21 cellular contexts compared by ENCODE assay signal in the genomic region with DNA sequence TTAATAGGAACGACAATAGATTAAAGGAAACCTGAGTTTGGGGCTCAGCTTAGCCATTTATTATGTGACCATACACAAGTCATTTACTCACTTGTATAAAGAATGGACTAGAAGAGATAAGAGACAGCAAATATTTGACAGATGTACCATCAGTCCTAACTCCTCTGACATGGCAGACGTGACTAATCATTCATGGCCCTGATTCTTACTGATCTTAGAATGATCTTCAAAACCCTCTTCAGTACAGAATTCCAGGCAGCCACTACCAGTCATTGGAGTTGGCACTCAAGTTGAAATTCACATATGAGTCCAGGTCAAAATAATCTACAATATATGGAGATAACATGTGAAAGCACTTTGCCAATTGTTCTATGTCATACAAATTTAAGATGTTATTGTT. TPM values are rescaled to one million over a fixed set of nuclear protein-coding genes. Genes with fewer than 3 reads are reported as not detected.
DNase-seq lines count a peak whose midpoint lies in the region; ATAC-seq, FAIRE-seq and TF ChIP-seq lines count a peak whose summit lies in the region.
"Had no signal": no experiment of that assay in that cellular context is flagged by ENCODE, and none has a peak within 500 bp of the region (broad histone marks: within the 10 kb centered on the region; RNA-seq: fewer than 3 reads in every experiment).

No MANE protein-coding gene starts in this region.

- no peak for DNase-seq in D721Med (ENCODE audit: insufficient read length, low spot score)
- peak; percentile 9 for DNase-seq in NCI-H69 (lab: John Stamatoyannopoulos, UW)
- no peak for DNase-seq in K562 (ENCODE audit: extremely low read depth in 1 of 4, low spot score in 3 of 4)
- peak; percentile 58 to 82 for DNase-seq in trophoblast cell
- DNase-seq in UCSD-AML1 (lab: John Stamatoyannopoulos, UW; ENCODE audit: unreplicated experiment) = no peak
- no peak for DNase-seq in Ammon's horn (ENCODE audit: low spot score)
- no peak for DNase-seq in right cardiac atrium
- DNase-seq in dermis blood vessel endothelial cell = no peak
- DNase-seq: 8988T; ACHN; CD4-positive, alpha-beta T cell; CD8-positive, alpha-beta memory T cell; COR-L47; DMS79 treated with DMSO at 0.1 percent for 48 hours; GF-D8 had no signal

- H3K14ac ChIP-seq in trophoblast cell (ENCODE audit: low read length) = no peak overlapping the region

- no peak overlapping the region for H2AFZ ChIP-seq in K562 (ENCODE audit: low read depth, low read length)
- no peak overlapping the region for H2AFZ ChIP-seq in trophoblast cell (ENCODE audit: insufficient read depth, low read length, poor library complexity)

- H3K27ac ChIP-seq in K562 (ENCODE audit: extremely low read depth, low read depth, low read length) = no peak overlapping the region
- H3K27ac ChIP-seq in trophoblast cell (ENCODE audit: low read depth, low read length) = no peak overlapping the region
- no peak overlapping the region for H3K27ac ChIP-seq in right cardiac atrium (ENCODE audit: low read length)
- H3K27ac ChIP-seq: BLaER1 treated with 17β-estradiol and CSF1 and Interleukin-3, amounts not matched to agents 10 nM and 100 nM; C4-2B had no signal

- FAIRE-seq in D721Med (lab: Jason Lieb, UNC) = peak; percentile 87
- FAIRE-seq in K562 (lab: Jason Lieb, UNC) = no peak
- FAIRE-seq: A204.1, G401.6, GM12891, GM19239 had no signal

- H3K79me1 ChIP-seq in trophoblast cell (ENCODE audit: low read length) = peaks cover 1% of the 10 kb centered on the region

- POLR2A ChIA-PET in K562 (lab: Yijun Ruan, JAX) = interaction anchor here (1.7 kb wide), 1 partner anchor 20 kb away, joined by 8 read pairs; the partner anchor contains the start of gene POU2F1

- H4K8ac ChIP-seq in trophoblast cell (ENCODE audit: low read depth, low read length) = no peak overlapping the region

- H4K12ac ChIP-seq in trophoblast cell (ENCODE audit: low read depth, low read length) = no peak overlapping the region

- no peak for TF ChIP-seq CTCF in D721Med (IDR thresholded peaks at IDR 0.05; ENCODE audit: insufficient read depth, missing control alignments)
- TF ChIP-seq CTCF in K562 (IDR thresholded peaks at IDR 0.05 in 2 of 3, conservative IDR thresholded peaks at IDR 0.05 in 1 of 3; ENCODE audit: insufficient read depth in 2 of 3, low read depth in 1 of 3, low read length in 3 of 3) = no peak

- no peak for TF ChIP-seq POLR2A in K562 (conservative IDR thresholded peaks at IDR 0.05)

- H4K20me1 ChIP-seq in K562 (replicated peaks; ENCODE audit: control insufficient read depth, insufficient read depth, low read length) = no peaks in the 10 kb centered on the region
- H4K20me1 ChIP-seq: BLaER1 treated with 17β-estradiol and CSF1 and Interleukin-3, amounts not matched to agents 10 nM and 100 nM had no signal

- in situ Hi-C loops in K562 (cut with MboI) = no loop called here

- H2AK5ac ChIP-seq in trophoblast cell (ENCODE audit: low read length) = no peak overlapping the region

- ATAC-seq in K562 (no peak), right cardiac atrium (no peak)

- H3K4me2 ChIP-seq in K562 (ENCODE audit: insufficient read depth, low read length) = no peak overlapping the region
- no peak overlapping the region for H3K4me2 ChIP-seq in trophoblast cell (ENCODE audit: low read length)
- H3K4me2 ChIP-seq: BLaER1 treated with 17β-estradiol and CSF1 and Interleukin-3, amounts not matched to agents 10 nM and 100 nM had no signal

- H2BK5ac ChIP-seq in trophoblast cell (ENCODE audit: low read depth, low read length, poor library complexity) = no peak overlapping the region

- BruUV-seq in K562 (replicated peaks; lab: Mats Ljungman, UMichigan) = no TSS peak

- H3K4me3 ChIP-seq in K562 = no peak overlapping the region
- no peak overlapping the region for H3K4me3 ChIP-seq in trophoblast cell (ENCODE audit: low read depth, low read length)
- H3K4me3 ChIP-seq in right cardiac atrium (ENCODE audit: low read length) = no peak overlapping the region
- H3K4me3 ChIP-seq: BLaER1 treated with 17β-estradiol and CSF1 and Interleukin-3, amounts not matched to agents 10 nM and 100 nM had no signal

- 5% methylated on average over 2 of the region's 2 CpGs for WGBS in K562 (ENCODE audit: insufficient coverage, low coverage, missing lambda C conversion rate)
- WGBS in trophoblast cell (ENCODE audit: extremely low coverage, insufficient coverage, insufficient read length) = no CpG with 5 or more reads among the region's 2 CpGs
- WGBS in right cardiac atrium = 85% methylated on average over 2 of the region's 2 CpGs

- no peaks in the 10 kb centered on the region for H3K9me1 ChIP-seq in K562 (ENCODE audit: control insufficient read depth, insufficient read depth, low read length)

- H3K79me2 ChIP-seq in K562 (ENCODE audit: control insufficient read depth, insufficient read depth, low read length) (no peaks in the 10 kb centered on the region), trophoblast cell (ENCODE audit: control insufficient read depth, insufficient read depth, low read length, poor library complexity) (no peaks in the 10 kb centered on the region)

- CTCF ChIA-PET in K562 (lab: Yijun Ruan, JAX; ENCODE audit: low intra/inter-chr PET ratio) = no interaction called here

- H3K4me1 ChIP-seq in K562 (replicated peaks in 1 of 2; ENCODE audit: control insufficient read depth in 2 of 2, insufficient read depth in 2 of 2, low read length in 2 of 2) (no peaks in the 10 kb centered on the region; a peak in 2 of 5 replicates), trophoblast cell (ENCODE audit: control insufficient read depth in 1 of 2, insufficient read depth in 2 of 2, low read length in 2 of 2) (no peaks in the 10 kb centered on the region), right cardiac atrium (ENCODE audit: control insufficient read depth, insufficient read depth, low read length) (no peaks in the 10 kb centered on the region)

- no peak overlapping the region for H2BK120ac ChIP-seq in trophoblast cell (ENCODE audit: insufficient read depth, low read length, poor library complexity)

- H3K23ac ChIP-seq in trophoblast cell (ENCODE audit: low read length) = no peak overlapping the region

- H4K91ac ChIP-seq in trophoblast cell (ENCODE audit: low read depth, low read length) = no peak overlapping the region

- no peak for TF ChIP-seq RAD21 in K562 (CRISPR knock-in tag; conservative IDR thresholded peaks at IDR 0.05 in 1 of 2, IDR thresholded peaks at IDR 0.05 in 1 of 2)

- intact Hi-C loops in K562 (cut with micrococcal nuclease) (no loop called here), right cardiac atrium (cut with DNase I) (no loop called here)

- H3K36me3 ChIP-seq in K562 (ENCODE audit: control insufficient read depth, insufficient read depth, low read length) = no peaks in the 10 kb centered on the region
- H3K36me3 ChIP-seq in trophoblast cell (ENCODE audit: control insufficient read depth in 1 of 2, insufficient read depth in 2 of 2, low read length in 2 of 2) = no peaks in the 10 kb centered on the region
- H3K36me3 ChIP-seq: BLaER1 treated with 17β-estradiol and CSF1 and Interleukin-3, amounts not matched to agents 10 nM and 100 nM had no signal

- no peak overlapping the region for H3K4ac ChIP-seq in trophoblast cell (ENCODE audit: low read depth, low read length)

- no peak overlapping the region for H3K9ac ChIP-seq in K562 (ENCODE audit: insufficient read depth in 1 of 2, low read depth in 2 of 2, low read length in 2 of 2)
- H3K9ac ChIP-seq in trophoblast cell (ENCODE audit: low read length) = no peak overlapping the region
- H3K9ac ChIP-seq: BLaER1 treated with 17β-estradiol and CSF1 and Interleukin-3, amounts not matched to agents 10 nM and 100 nM had no signal

- H3K9me3 ChIP-seq in K562 (replicated peaks; ENCODE audit: control insufficient read depth, insufficient read depth, low read depth, low read length) = no peaks in the 10 kb centered on the region
- no peaks in the 10 kb centered on the region for H3K9me3 ChIP-seq in trophoblast cell (ENCODE audit: insufficient read depth, low read depth, low read length)
- H3K9me3 ChIP-seq in right cardiac atrium (ENCODE audit: control insufficient read depth, low read length) = no peaks in the 10 kb centered on the region

- TF ChIP-seq EP300 in K562 (IDR thresholded peaks at IDR 0.05; ENCODE audit: low read length) = no peak

- H2BK12ac ChIP-seq in trophoblast cell (ENCODE audit: low read length) = no peak overlapping the region

- H3K27me3 ChIP-seq in K562 (ENCODE audit: control insufficient read depth in 2 of 2, insufficient read depth in 2 of 2, low read length in 2 of 2) (no peaks in the 10 kb centered on the region), trophoblast cell (ENCODE audit: insufficient read depth, low read length) (no peaks in the 10 kb centered on the region), right cardiac atrium (ENCODE audit: control insufficient read depth, insufficient read depth) (no peaks in the 10 kb centered on the region)
- H3K27me3 ChIP-seq: BLaER1 treated with 17β-estradiol and CSF1 and Interleukin-3, amounts not matched to agents 10 nM and 100 nM had no signal

- H3K18ac ChIP-seq in trophoblast cell (ENCODE audit: low read length) = no peak overlapping the region

RNA-seq across cellular contexts. Expression of gene POU2F1, which starts 21.0 kb away (rescaled TPM):
- 34.9 and 64.7 TPM in 2 replicates for total RNA-seq in K562 (2011; cell fraction: chromatin; rRNA removed; ENCODE audit: low replicate concordance)
- 9.8 and 13.7 TPM in 2 replicates for total RNA-seq in K562 (2011; cell fraction: nucleolus; rRNA removed)
- 33.9 and 47.9 TPM in 2 replicates for total RNA-seq in K562 (2011; cell fraction: nucleoplasm; rRNA removed)
- 6.0 and 8.5 TPM in 2 replicates for total RNA-seq in K562 (2014; rRNA removed)
- 18.2 and 20.1 TPM in 2 replicates for total RNA-seq in K562 (2014; rRNA removed; fragmentation: Illumina TruSeq; extraction: Trizol)
- 14.4 and 14.9 TPM in 2 replicates for total RNA-seq in K562 (2015; rRNA removed; fragmentation: Illumina TruSeq; extraction: Trizol)
- 19.9 and 22.3 TPM in 2 replicates for total RNA-seq in K562 (2021)
- 13.6 and 14.2 TPM in 2 replicates for polyA plus RNA-seq in K562 (2011; rRNA removed)
- polyA plus RNA-seq in K562 (2011; cell fraction: cytosol; rRNA removed) = 13.0 and 21.3 TPM in 2 replicates
- 15.4 and 22.1 TPM in 2 replicates for polyA plus RNA-seq in K562 (2011; cell fraction: nucleus; rRNA removed)
- polyA plus RNA-seq in K562 (2012) = 3.2 and 5.0 TPM in 2 replicates
- 7.9 and 8.2 TPM in 2 replicates for polyA plus RNA-seq in K562 (2014; fragmentation: Illumina TruSeq; extraction: Trizol)
- 1 to 10 TPM; 2.6 to 6.0 TPM for polyA plus RNA-seq in K562 (2014; fragmentation: Nextera tagmentation; extraction: Ambion mirVana)
- 5.9 and 8.8 TPM in 2 replicates for polyA plus RNA-seq in K562 (2014; rRNA removed)
- polyA minus RNA-seq in K562 (2011; rRNA and poly(A)+ RNA removed) = 33.3 and 39.0 TPM in 2 replicates
- 8.8 and 9.9 TPM in 2 replicates for polyA minus RNA-seq in K562 (2011; cell fraction: cytosol; rRNA and poly(A)+ RNA removed)
- 16.7 and 24.5 TPM in 2 replicates for polyA minus RNA-seq in K562 (2011; cell fraction: nucleus; rRNA and poly(A)+ RNA removed)
- polyA plus RNA-seq in trophoblast cell (2013) = 28.6 and 29.4 TPM in 2 replicates
- total RNA-seq in right cardiac atrium = 10 to 100 TPM in 2 of 4 donors, 1 to 10 TPM in 2; 8.9 to 12.5 (median 9.8) TPM
- polyA plus RNA-seq in right cardiac atrium = 3.2 TPM
- total RNA-seq in dermis blood vessel endothelial cell = 5.6 and 8.2 TPM in 2 replicates

Comparison
In these comparisons a context has a peak if more than half of its experiments do, and no peak if none do; other contexts are left out.
1. DNase-seq: peak in NCI-H69 (single experiment) and trophoblast cell (2 of 2); none in D721Med (single experiment), K562 (0 of 4), UCSD-AML1 (single experiment), Ammon's horn (single experiment), right cardiac atrium (0 of 3) and dermis blood vessel endothelial cell (single experiment).